ENCODE assay signal across 26 cellular contexts in the genomic region with DNA sequence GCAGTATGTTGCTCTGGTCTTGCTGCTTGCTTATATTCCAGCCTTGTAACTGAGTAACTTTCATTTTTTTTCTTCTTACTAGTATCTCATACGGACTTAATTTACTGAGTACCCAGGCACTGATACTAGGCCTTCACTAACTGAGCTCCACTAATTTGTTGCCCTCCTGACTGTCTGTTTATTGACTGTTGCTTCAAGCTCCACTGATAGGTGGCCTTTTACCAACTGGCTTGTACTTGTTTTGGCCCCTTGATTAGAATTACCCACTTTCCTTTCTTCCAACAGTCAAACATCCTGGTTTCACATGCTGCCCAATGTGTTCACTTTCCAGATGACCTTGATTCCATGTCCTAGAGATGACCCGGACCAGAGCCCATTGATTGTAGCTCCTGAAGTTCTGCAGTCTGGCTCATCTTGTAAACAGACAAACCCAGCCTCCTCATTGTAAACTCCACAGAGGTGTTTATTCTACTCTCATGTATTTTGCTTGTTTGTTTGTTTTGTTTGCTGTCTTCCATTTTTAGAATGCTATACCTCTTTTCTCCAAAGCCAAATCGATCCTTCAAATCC. TPM values are rescaled to one million over a fixed set of nuclear protein-coding genes. Genes with fewer than 3 reads are reported as not detected.
DNase-seq lines count a peak whose midpoint lies in the region; ATAC-seq and TF ChIP-seq lines count a peak whose summit lies in the region.
"Had no signal": no experiment of that assay in that cellular context is flagged by ENCODE, and none has a peak within 500 bp of the region (broad histone marks: within the 10 kb centered on the region; RNA-seq: fewer than 3 reads in every experiment).

No MANE protein-coding gene starts in this region.

- POLR2A ChIA-PET in OCI-LY7 (lab: Charles Lee) = interaction anchor here (0.6 to 1.3 kb wide), 7 partner anchors 9 to 129 kb away, joined by 3 to 6 read pairs (median 3); no protein-coding TSS in a partner anchor

- DNase-seq in DND-41 (no peak), MM.1S (no peak), right lobe of liver (no peak), left lung (no peak), SHP77 (lab: John Stamatoyannopoulos, UW) (no peak), OCI-LY7 (ENCODE audit: low spot score) (no peak)
- DNase-seq: ACHN; activated CD4-positive, alpha-beta T cell treated with anti-CD3 and anti-CD28 coated beads for 48 hours; activated effector memory CD4-positive, alpha-beta T cell treated with anti-CD3 and anti-CD28 coated beads, Interleukin-2, amount 50 U/mL, for 16 hours; DMS 273 treated with DMSO at 0.1 percent for 48 hours; endodermal cell; mesendoderm; NCI-H1092; NCI-H187; NCI-H526 treated with DMSO at 0.1 percent for 48 hours; psoas muscle; Right ventricle myocardium superior; sigmoid colon; stimulated activated CD4-positive, alpha-beta T cell treated with anti-CD3 and anti-CD28 coated beads, Interleukin-4, amount 100 ng/mL, for 1 hour; SW 1271; T1000; transverse colon had no signal

- BruUV-seq in OCI-LY7 (replicated peaks; lab: Mats Ljungman, UMichigan) = no TSS peak

- H4K20me1 ChIP-seq in DND-41 (ENCODE audit: insufficient read depth, low read length) (no peaks in the 10 kb centered on the region), MM.1S (ENCODE audit: insufficient read depth, low read length) (no peaks in the 10 kb centered on the region), OCI-LY7 (ENCODE audit: insufficient read depth, low read length) (no peaks in the 10 kb centered on the region)

- peak overlapping the region; percentile 43; the same call in 1 of the 2 replicates for H2AFZ ChIP-seq in DND-41 (ENCODE audit: low read depth, low read length)
- H2AFZ ChIP-seq in MM.1S (ENCODE audit: low read length) = peak overlapping the region; percentile 23; the same call in 1 of the 2 replicates
- H2AFZ ChIP-seq in OCI-LY7 (ENCODE audit: low read length) = no peak overlapping the region

- TF ChIP-seq POLR2A in right lobe of liver (IDR thresholded peaks at IDR 0.05) = no peak

- H3K9me3 ChIP-seq in DND-41 (ENCODE audit: insufficient read depth, low read length, severe bottlenecking) (no peaks in the 10 kb centered on the region), MM.1S (replicated peaks; ENCODE audit: insufficient read depth, low read length) (no peaks in the 10 kb centered on the region), right lobe of liver (no peaks in the 10 kb centered on the region), left lung (no peaks in the 10 kb centered on the region), OCI-LY7 (ENCODE audit: low read length) (no peaks in the 10 kb centered on the region; the same call in 1 of the 2 replicates)
- H3K9me3 ChIP-seq: psoas muscle, sigmoid colon, transverse colon had no signal

- intact Hi-C loops in right lobe of liver (cut with DNase I) = loop anchor here (10.0 kb wide), 1 partner anchor 129 kb away; no protein-coding TSS in a partner anchor
- intact Hi-C loops in left lung (cut with DNase I) = no loop called here
- intact Hi-C loops in OCI-LY7 (cut with micrococcal nuclease; ENCODE audit: unreplicated experiment) = no loop called here

- H3K79me2 ChIP-seq in DND-41 (ENCODE audit: insufficient read depth, low read length) (no peaks in the 10 kb centered on the region), MM.1S (ENCODE audit: low read length) (no peaks in the 10 kb centered on the region), OCI-LY7 (ENCODE audit: insufficient read depth, low read depth, low read length) (no peaks in the 10 kb centered on the region)

- CTCF ChIA-PET in OCI-LY7 (lab: Charles Lee; ENCODE audit: unreplicated experiment) = no interaction called here

- H3K27ac ChIP-seq in 22Rv1 (peak overlapping the region; percentile 32), DND-41 (ENCODE audit: low read length) (no peak overlapping the region), MM.1S (ENCODE audit: low read length) (no peak overlapping the region), right lobe of liver (peak overlapping the region in 1 of 3 donors; percentile 20), left lung (no peak overlapping the region), OCI-LY7 (ENCODE audit: low read depth, low read length, poor library complexity, severe bottlenecking) (no peak overlapping the region)
- H3K27ac ChIP-seq: psoas muscle, sigmoid colon, transverse colon had no signal

- 27% methylated on average over 3 of the region's 3 CpGs for WGBS in right lobe of liver (ENCODE audit: insufficient coverage, low coverage, low lambda C conversion rate, missing lambda C conversion rate)

- H3K9me2 ChIP-seq in MM.1S (replicated peaks; ENCODE audit: insufficient read depth, low read length) = no peaks in the 10 kb centered on the region
- H3K9me2 ChIP-seq in OCI-LY7 (ENCODE audit: insufficient read depth, low read length) = no peaks in the 10 kb centered on the region

- H3K9ac ChIP-seq in DND-41 (ENCODE audit: low read depth, low read length) = no peak overlapping the region
- no peak overlapping the region for H3K9ac ChIP-seq in MM.1S (ENCODE audit: low read length)

- no peaks in the 10 kb centered on the region for H3K27me3 ChIP-seq in DND-41 (ENCODE audit: insufficient read depth, low read length, poor library complexity)
- H3K27me3 ChIP-seq in MM.1S (replicated peaks; ENCODE audit: insufficient read depth, low read length) = no peaks in the 10 kb centered on the region
- H3K27me3 ChIP-seq in right lobe of liver = no peaks in the 10 kb centered on the region
- no peaks in the 10 kb centered on the region for H3K27me3 ChIP-seq in left lung
- H3K27me3 ChIP-seq: sigmoid colon, transverse colon had no signal

- no peak overlapping the region for H3K4me2 ChIP-seq in DND-41 (ENCODE audit: insufficient read depth, low read length)
- peak overlapping the region; percentile 2; the same call in 1 of the 2 replicates for H3K4me2 ChIP-seq in MM.1S (ENCODE audit: low read depth, low read length)
- H3K4me2 ChIP-seq in OCI-LY7 (ENCODE audit: low read length) = no peak overlapping the region

- H3K4me1 ChIP-seq in DND-41 (ENCODE audit: insufficient read depth, low read length) (peaks cover 28% of the 10 kb centered on the region), MM.1S (ENCODE audit: low read length) (peaks cover 83% of the 10 kb centered on the region), right lobe of liver (peaks cover 0 to 4% (median 0%) of the 10 kb centered on the region in 4 donors), left lung (no peaks in the 10 kb centered on the region), OCI-LY7 (ENCODE audit: insufficient read depth, low read length, poor library complexity, severe bottlenecking) (peaks cover 20% of the 10 kb centered on the region)
- H3K4me1 ChIP-seq: psoas muscle, transverse colon had no signal

- ATAC-seq in DND-41 (ENCODE audit: insufficient read depth, low read depth) (no peak), right lobe of liver (peak; percentile 74 to 91 (median 86)), left lung (no peak), HG03045 (IDR thresholded peaks at IDR 0.05; ENCODE audit: unreplicated experiment) (no peak)
- ATAC-seq: Panc1, psoas muscle had no signal

- H3K4me3 ChIP-seq in DND-41 (ENCODE audit: low read depth in 1 of 2, low read length in 2 of 2) = no peak overlapping the region
- no peak overlapping the region for H3K4me3 ChIP-seq in MM.1S (ENCODE audit: low read length)
- no peak overlapping the region for H3K4me3 ChIP-seq in right lobe of liver
- no peak overlapping the region for H3K4me3 ChIP-seq in left lung
- H3K4me3 ChIP-seq in OCI-LY7 (ENCODE audit: low read depth, low read length, poor library complexity, severe bottlenecking) = no peak overlapping the region
- H3K4me3 ChIP-seq: GM12878, psoas muscle, sigmoid colon, transverse colon had no signal

- TF ChIP-seq CTCF in 22Rv1 (IDR thresholded peaks at IDR 0.05) (no peak), DND-41 (IDR thresholded peaks at IDR 0.05; ENCODE audit: borderline replicate concordance, extremely low read depth, low read length, poor library complexity, severe bottlenecking) (no peak), MM.1S (IDR thresholded peaks at IDR 0.05; ENCODE audit: low read length) (no peak), right lobe of liver (IDR thresholded peaks at IDR 0.05) (no peak), left lung (IDR thresholded peaks at IDR 0.05) (no peak), OCI-LY7 (conservative IDR thresholded peaks at IDR 0.05; ENCODE audit: low read length) (no peak)

- H3K36me3 ChIP-seq in DND-41 (ENCODE audit: insufficient read depth, low read length) (no peaks in the 10 kb centered on the region), MM.1S (replicated peaks; ENCODE audit: insufficient read depth, low read length) (no peaks in the 10 kb centered on the region), right lobe of liver (no peaks in the 10 kb centered on the region), left lung (no peaks in the 10 kb centered on the region), OCI-LY7 (ENCODE audit: insufficient read depth, low read length) (no peaks in the 10 kb centered on the region)
- H3K36me3 ChIP-seq: sigmoid colon, transverse colon had no signal

- peaks cover 15% of the 10 kb centered on the region for H3F3A ChIP-seq in MM.1S (ENCODE audit: insufficient read depth, low read length)

RNA-seq across cellular contexts. Expression of a gene that starts 27.7 kb away (rescaled TPM):
- total RNA-seq in right lobe of liver = 10 to 100 TPM in 3 of 6 experiments, 1 to 10 TPM in 3; 2.6 to 29.8 (median 9.5) TPM
- 10 to 100 TPM in 1 of 2 donors, 1 to 10 TPM in 1; 7.9 to 32.3 TPM for total RNA-seq in left lung
- 0.79 and 0.85 TPM in 2 replicates for total RNA-seq in OCI-LY7 (2014; rRNA removed; shearing (Covaris generic))
- 0.37 TPM in 1 of 2 replicates, not detected in the other for total RNA-seq in OCI-LY7 (2022)
- total RNA-seq: endodermal cell had no signal

RNA-seq across cellular contexts. Expression of a gene that starts 32.6 kb away (rescaled TPM):
- total RNA-seq in right lobe of liver (not detected), left lung (1 to 10 TPM in 1 of 2 donors, under 1 TPM in 1; 0.81 to 1.4 TPM), OCI-LY7 (2022) (214 and 245 TPM in 2 replicates)
- total RNA-seq in OCI-LY7 (2014; rRNA removed; shearing (Covaris generic)) = 80.4 and 83.0 TPM in 2 replicates
- total RNA-seq: endodermal cell had no signal

Comparison
In these comparisons a context has a peak if more than half of its experiments do, and no peak if none do; other contexts are left out.
1. ATAC-seq: peak in right lobe of liver (4 of 4); none in DND-41 (single experiment), left lung (single experiment) and HG03045 (single experiment).
2. RNA of a gene that starts 32.6 kb away (total RNA-seq): 80.4 to 245 TPM in OCI-LY7; 0.81 to 1.4 TPM in left lung and not detected in right lobe of liver; every median in the first group is over 10 times any median in the second.
3. intact Hi-C loops: an anchor here in right lobe of liver (10.0 kb wide); none called in left lung and OCI-LY7.